Comparison of ENCODE assay signal across 13 cellular contexts in genomic region chr15:37093480-37094410, GRCh38. TPM values are rescaled to one million over a fixed set of nuclear protein-coding genes. Genes with fewer than 3 reads are reported as not detected.
A peak's percentile ranks its signal among the peaks of the same experiment; 100 is the strongest.
DNase-seq lines count a peak whose midpoint lies in the region; ATAC-seq and TF ChIP-seq lines count a peak whose summit lies in the region.
"Had no signal": no experiment of that assay in that cellular context is flagged by ENCODE, and none has a peak within 500 bp of the region (broad histone marks: within the 10 kb centered on the region; RNA-seq: fewer than 3 reads in every experiment).

No MANE protein-coding gene starts in this region.

- CTCF ChIA-PET in CD8-positive, alpha-beta memory T cell (lab: Charles Lee) = no interaction called here

- H3K4me3 Mint-ChIP-seq in progenitor cell of endocrine pancreas (ENCODE audit: low read depth) = peak overlapping the region; percentile 92
- peak overlapping the region in 2 of 7 donors; percentile 9 to 55 for H3K4me3 Mint-ChIP-seq in CD8-positive, alpha-beta memory T cell
- H3K4me3 Mint-ChIP-seq: activated CD4-positive, alpha-beta T cell treated with anti-CD3 and anti-CD28 coated beads, Interleukin-2, amount 10 ng/mL, durations not matched to agents 24 days and 14 days; CD4-positive, alpha-beta T cell; stimulated activated naive CD8-positive, alpha-beta T cell treated with anti-CD3 and anti-CD28 coated beads, Interleukin-15, Interleukin-2, amounts not matched to agents 100 ng/mL and 50 ng/mL, for 24 hours had no signal

- H3K4me1 Mint-ChIP-seq in progenitor cell of endocrine pancreas (ENCODE audit: low read depth) = peaks cover 58% of the 10 kb centered on the region
- H3K4me1 Mint-ChIP-seq in CD8-positive, alpha-beta memory T cell = peaks cover 24 to 33% (median 28%) of the 10 kb centered on the region in 3 donors

- peak overlapping the region; percentile 67 for H3K27ac Mint-ChIP-seq in progenitor cell of endocrine pancreas
- H3K27ac Mint-ChIP-seq in CD8-positive, alpha-beta memory T cell = peak overlapping the region in 1 of 8 donors; percentile 21
- H3K27ac Mint-ChIP-seq: activated CD4-positive, alpha-beta T cell treated with anti-CD3 and anti-CD28 coated beads, Interleukin-2, amount 10 ng/mL, durations not matched to agents 24 days and 14 days; CD4-positive, alpha-beta T cell; stimulated activated naive CD8-positive, alpha-beta T cell treated with anti-CD3 and anti-CD28 coated beads, Interleukin-15, Interleukin-2, amounts not matched to agents 100 ng/mL and 50 ng/mL, for 24 hours had no signal

- TF ChIP-seq CTCF in foreskin keratinocyte (conservative IDR thresholded peaks at IDR 0.05) = no peak
- TF ChIP-seq CTCF in progenitor cell of endocrine pancreas (IDR thresholded peaks at IDR 0.05; ENCODE audit: unreplicated experiment) = no peak
- no peak for TF ChIP-seq CTCF in colonic mucosa (IDR thresholded peaks at IDR 0.05)

- H3K36me3 Mint-ChIP-seq in progenitor cell of endocrine pancreas (ENCODE audit: insufficient read depth) = peaks cover 31% of the 10 kb centered on the region
- no peaks in the 10 kb centered on the region for H3K36me3 Mint-ChIP-seq in CD8-positive, alpha-beta memory T cell

- H3K4me3 ChIP-seq in GM23248 (peak overlapping the region; percentile 6; the same call in 1 of the 2 replicates), adipocyte (ENCODE audit: low read length) (peak overlapping the region; percentile 72), colonic mucosa (no peak overlapping the region)
- H3K4me3 ChIP-seq in CD8-positive, alpha-beta memory T cell (ENCODE audit: low read length) = no peak overlapping the region

- H3K9me2 ChIP-seq in GM23248 (ENCODE audit: insufficient read depth) = no peaks in the 10 kb centered on the region

- peak; percentile 56 for ATAC-seq in foreskin keratinocyte

- intact Hi-C loops in colonic mucosa (cut with DNase I) = no loop called here

- DNase-seq in GM23248 (peak; percentile 80), adipocyte (ENCODE audit: low read depth) (peak; percentile 68), foreskin keratinocyte (peak; percentile 67 to 85), progenitor cell of endocrine pancreas (ENCODE audit: low spot score, unreplicated experiment) (no peak), SHP77 (lab: John Stamatoyannopoulos, UW) (no peak), NCI-H1092 treated with DMSO at 0.1 percent for 48 hours (lab: John Stamatoyannopoulos, UW) (no peak), colonic mucosa (no peak)
- DNase-seq in CD8-positive, alpha-beta memory T cell = no peak
- DNase-seq: activated CD4-positive, alpha-beta T cell treated with anti-CD3 and anti-CD28 coated beads, Interleukin-2, amount 10 ng/mL, durations not matched to agents 24 days and 14 days; CD4-positive, alpha-beta T cell; GOT3; NCI-H1694 had no signal

- H3K36me3 ChIP-seq in GM23248 (ENCODE audit: low read depth) (peaks cover 44% of the 10 kb centered on the region), adipocyte (ENCODE audit: control insufficient read depth, insufficient read depth, low read length, severe bottlenecking) (peaks cover 29% of the 10 kb centered on the region), colonic mucosa (no peaks in the 10 kb centered on the region)
- no peaks in the 10 kb centered on the region for H3K36me3 ChIP-seq in CD8-positive, alpha-beta memory T cell (ENCODE audit: insufficient read depth, low read length)

- H3K79me2 ChIP-seq in GM23248 (ENCODE audit: insufficient read depth) = peaks cover 99% of the 10 kb centered on the region

- H3K27ac ChIP-seq in GM23248 = peak overlapping the region; percentile 71
- H3K27ac ChIP-seq in foreskin keratinocyte = peak overlapping the region; percentile 69
- H3K27ac ChIP-seq in CD8-positive, alpha-beta memory T cell (ENCODE audit: low read depth, low read length) = no peak overlapping the region
- no peak overlapping the region for H3K27ac ChIP-seq in colonic mucosa

- H3K9me3 Mint-ChIP-seq in progenitor cell of endocrine pancreas (ENCODE audit: low read depth) = no peaks in the 10 kb centered on the region
- H3K9me3 Mint-ChIP-seq in CD8-positive, alpha-beta memory T cell = peaks cover 0 to 4% (median 2%) of the 10 kb centered on the region in 5 donors
- H3K9me3 Mint-ChIP-seq: CD4-positive, alpha-beta T cell; stimulated activated naive CD8-positive, alpha-beta T cell treated with anti-CD3 and anti-CD28 coated beads, Interleukin-15, Interleukin-2, amounts not matched to agents 100 ng/mL and 50 ng/mL, for 24 hours had no signal

- H3K4me2 ChIP-seq in GM23248 (ENCODE audit: unreplicated experiment) = peak overlapping the region; percentile 60

- no peaks in the 10 kb centered on the region for H3K27me3 Mint-ChIP-seq in progenitor cell of endocrine pancreas
- peaks cover 54 to 81% of the 10 kb centered on the region in 2 donors for H3K27me3 Mint-ChIP-seq in CD8-positive, alpha-beta memory T cell

- H3K4me1 ChIP-seq in GM23248 (ENCODE audit: insufficient read depth) = peaks cover 50% of the 10 kb centered on the region
- peaks cover 49% of the 10 kb centered on the region for H3K4me1 ChIP-seq in adipocyte (ENCODE audit: control insufficient read depth, insufficient read depth, low read length)
- peaks cover 19% of the 10 kb centered on the region for H3K4me1 ChIP-seq in foreskin keratinocyte
- H3K4me1 ChIP-seq in CD8-positive, alpha-beta memory T cell (ENCODE audit: insufficient read depth, low read length) = peaks cover 9% of the 10 kb centered on the region
- H3K4me1 ChIP-seq in colonic mucosa = no peaks in the 10 kb centered on the region

- H3K27me3 ChIP-seq in GM23248 (replicated peaks; ENCODE audit: insufficient read depth) (no peaks in the 10 kb centered on the region), adipocyte (replicated peaks; ENCODE audit: control insufficient read depth, insufficient read depth, low read length) (no peaks in the 10 kb centered on the region), foreskin keratinocyte (no peaks in the 10 kb centered on the region), colonic mucosa (peaks cover 34% of the 10 kb centered on the region)
- H3K27me3 ChIP-seq in CD8-positive, alpha-beta memory T cell (ENCODE audit: insufficient read depth, low read length, poor library complexity, severe bottlenecking) = peaks cover 18% of the 10 kb centered on the region

- WGBS in GM23248 (ENCODE audit: low coverage in 1 of 2, low lambda C conversion rate in 2 of 2, missing lambda C conversion rate in 2 of 2), 2 experiments = 82 to 83% methylated on average over 12 of the region's 12 CpGs

- H2AFZ ChIP-seq in GM23248 = no peak overlapping the region

- H3F3A ChIP-seq in GM23248 (ENCODE audit: insufficient read depth) = peaks cover 27% of the 10 kb centered on the region

- H3K9ac ChIP-seq in GM23248 (peak overlapping the region; percentile 47), adipocyte (ENCODE audit: low read length) (peak overlapping the region; percentile 69), colonic mucosa (ENCODE audit: low read depth in 2 of 2, low read length in 2 of 2) (no peak overlapping the region)

- no peaks in the 10 kb centered on the region; the same call in none of the 2 replicates for H4K20me1 ChIP-seq in GM23248 (ENCODE audit: insufficient read depth)

- H3K9me3 ChIP-seq in GM23248 (ENCODE audit: low read depth) = no peaks in the 10 kb centered on the region
- H3K9me3 ChIP-seq in adipocyte (ENCODE audit: control insufficient read depth, low read length) = no peaks in the 10 kb centered on the region
- H3K9me3 ChIP-seq in CD8-positive, alpha-beta memory T cell (ENCODE audit: low read length) = no peaks in the 10 kb centered on the region
- no peaks in the 10 kb centered on the region for H3K9me3 ChIP-seq in colonic mucosa

- in situ Hi-C loops in GM23248 (cut with MboI) = no loop called here

- POLR2A ChIA-PET in CD8-positive, alpha-beta memory T cell (lab: Charles Lee) = no interaction called here

RNA-seq across cellular contexts. Expression of gene MEIS2, which starts 6.6 kb away (rescaled TPM):
- total RNA-seq in GM23248 (2014; rRNA removed; shearing (Covaris generic)) = 23.7 and 29.3 TPM in 2 replicates
- polyA plus RNA-seq in GM23248 (2016; fragmentation: Nextera tagmentation; extraction: Ambion mirVana) = 24.1 and 26.2 TPM in 2 replicates
- 12.6 and 14.9 TPM in 2 replicates for total RNA-seq in foreskin keratinocyte
- 3.8 and 5.5 TPM in 2 replicates for polyA plus RNA-seq in foreskin keratinocyte
- total RNA-seq in progenitor cell of endocrine pancreas = 133 and 143 TPM in 2 replicates
- not detected for total RNA-seq in CD8-positive, alpha-beta memory T cell
- polyA plus RNA-seq in CD8-positive, alpha-beta memory T cell = not detected
- 1 to 10 TPM; 1.7 to 7.6 TPM for total RNA-seq in colonic mucosa
- total RNA-seq: activated CD4-positive, alpha-beta T cell treated with anti-CD3 and anti-CD28 coated beads, Interleukin-2, amount 10 ng/mL, durations not matched to agents 24 days and 14 days; CD4-positive, alpha-beta T cell had no signal

Comparison
In these comparisons a context has a peak if more than half of its experiments do, and no peak if none do; other contexts are left out.
1. DNase-seq: peak in GM23248 (single experiment), adipocyte (single experiment) and foreskin keratinocyte (2 of 2); none in progenitor cell of endocrine pancreas (single experiment), CD8-positive, alpha-beta memory T cell (0 of 5), SHP77 (0 of 2), NCI-H1092 treated with DMSO at 0.1 percent for 48 hours (single experiment) and colonic mucosa (single experiment).
2. H3K27ac ChIP-seq: peak in GM23248 (single experiment) and foreskin keratinocyte (single experiment); none in CD8-positive, alpha-beta memory T cell (single experiment) and colonic mucosa (single experiment).
3. H3K4me3 ChIP-seq: peak in GM23248 (single experiment) and adipocyte (single experiment); none in CD8-positive, alpha-beta memory T cell (single experiment) and colonic mucosa (single experiment).
4. H3K9ac ChIP-seq: peak in GM23248 (single experiment) and adipocyte (single experiment); none in colonic mucosa (0 of 2).